Comparison of ENCODE assay signal across 18 cellular contexts in genomic region chr9:137988701-137989100, GRCh38.
DNase-seq lines count a peak whose midpoint lies in the region; ATAC-seq and TF ChIP-seq lines count a peak whose summit lies in the region.
"Had no signal": no experiment of that assay in that cellular context is flagged by ENCODE, and none has a peak within 500 bp of the region (broad histone marks: within the 10 kb centered on the region; RNA-seq: fewer than 3 reads in every experiment).

No MANE protein-coding gene starts in this region.

- H3K36me3 ChIP-seq in left ventricle myocardium inferior: no peaks in the 10 kb centered on the region

- no peak overlapping the region for H3K27ac Mint-ChIP-seq in T-helper 2 cell treated with Interferon-gamma antibody and Interleukin-4, amounts not matched to agents 5 μg/mL and 100 μg/mL, for 36 hours
- H3K27ac Mint-ChIP-seq: B cell; CD4-positive, alpha-beta T cell; HFFc6 had no signal

- no peaks in the 10 kb centered on the region for H3K9me3 ChIP-seq in left ventricle myocardium inferior (replicated peaks)

- H3K9me3 Mint-ChIP-seq in T-helper 2 cell treated with Interferon-gamma antibody and Interleukin-4, amounts not matched to agents 5 μg/mL and 100 μg/mL, for 36 hours: no peaks in the 10 kb centered on the region
- H3K9me3 Mint-ChIP-seq: CD4-positive, alpha-beta T cell had no signal

- no peaks in the 10 kb centered on the region for H3K36me3 Mint-ChIP-seq in T-helper 2 cell treated with Interferon-gamma antibody and Interleukin-4, amounts not matched to agents 5 μg/mL and 100 μg/mL, for 36 hours (ENCODE audit: low read depth)

- no peak for TF ChIP-seq CTCF in left ventricle myocardium inferior (IDR thresholded peaks at IDR 0.05; ENCODE audit: borderline replicate concordance)
- no peak for TF ChIP-seq CTCF in coronary artery (IDR thresholded peaks at IDR 0.05)

- no peaks in the 10 kb centered on the region for H3K4me1 ChIP-seq in left ventricle myocardium inferior

- H3K27me3 ChIP-seq in left ventricle myocardium inferior (ENCODE audit: low read depth): peaks cover 93% of the 10 kb centered on the region

- intact Hi-C loops in left ventricle myocardium superior (cut with micrococcal nuclease): no loop called here
- intact Hi-C loops in left ventricle myocardium inferior (cut with micrococcal nuclease): no loop called here
- intact Hi-C loops in sciatic nerve (cut with DNase I): no loop called here

- H3K4me3 ChIP-seq in left ventricle myocardium inferior: no peak overlapping the region
- H3K4me3 ChIP-seq in coronary artery: no peak overlapping the region

- H3K27me3 Mint-ChIP-seq in T-helper 2 cell treated with Interferon-gamma antibody and Interleukin-4, amounts not matched to agents 5 μg/mL and 100 μg/mL, for 36 hours (ENCODE audit: low read depth): peaks cover 7% of the 10 kb centered on the region

- H3K27ac ChIP-seq in left ventricle myocardium inferior (replicated peaks): no peak overlapping the region
- H3K27ac ChIP-seq in coronary artery: no peak overlapping the region
- H3K27ac ChIP-seq: C4-2B had no signal

- ATAC-seq in left ventricle myocardium superior (no peak), sciatic nerve (no peak)
- ATAC-seq: HCT116 had no signal

- DNase-seq in left ventricle myocardium superior (peak; percentile 10), left ventricle myocardium inferior (no peak), coronary artery (ENCODE audit: low spot score) (peak; percentile 56), sciatic nerve (ENCODE audit: low spot score) (peak; percentile 5), globus pallidus (ENCODE audit: low spot score) (no peak), NCI-H1417 (lab: John Stamatoyannopoulos, UW) (no peak), SW 1271 (lab: John Stamatoyannopoulos, UW) (no peak)
- DNase-seq in T-helper 2 cell treated with Interferon-gamma antibody and Interleukin-4, amounts not matched to agents 5 μg/mL and 100 μg/mL, for 36 hours (ENCODE audit: low spot score): no peak
- DNase-seq: 8988T; Caco-2; CD4-positive, alpha-beta T cell; GDM1; GOT3; H7; HFFc6 had no signal

- H3K4me1 Mint-ChIP-seq in T-helper 2 cell treated with Interferon-gamma antibody and Interleukin-4, amounts not matched to agents 5 μg/mL and 100 μg/mL, for 36 hours (ENCODE audit: low read depth): no peaks in the 10 kb centered on the region
- H3K4me1 Mint-ChIP-seq: B cell had no signal

- no peak overlapping the region for H3K4me3 Mint-ChIP-seq in T-helper 2 cell treated with Interferon-gamma antibody and Interleukin-4, amounts not matched to agents 5 μg/mL and 100 μg/mL, for 36 hours
- H3K4me3 Mint-ChIP-seq: B cell; CD4-positive, alpha-beta T cell; HFFc6 had no signal

Comparison
In these comparisons a context has a peak if more than half of its experiments do, and no peak if none do; other contexts are left out.
1. DNase-seq: peak in left ventricle myocardium superior (single experiment), coronary artery (single experiment) and sciatic nerve (single experiment); none in left ventricle myocardium inferior (single experiment), globus pallidus (single experiment), NCI-H1417 (0 of 3), SW 1271 (0 of 2) and T-helper 2 cell treated with Interferon-gamma antibody and Interleukin-4, amounts not matched to agents 5 μg/mL and 100 μg/mL, for 36 hours (single experiment).